ENCODE assay signal across 11 cellular contexts in the genomic region with DNA sequence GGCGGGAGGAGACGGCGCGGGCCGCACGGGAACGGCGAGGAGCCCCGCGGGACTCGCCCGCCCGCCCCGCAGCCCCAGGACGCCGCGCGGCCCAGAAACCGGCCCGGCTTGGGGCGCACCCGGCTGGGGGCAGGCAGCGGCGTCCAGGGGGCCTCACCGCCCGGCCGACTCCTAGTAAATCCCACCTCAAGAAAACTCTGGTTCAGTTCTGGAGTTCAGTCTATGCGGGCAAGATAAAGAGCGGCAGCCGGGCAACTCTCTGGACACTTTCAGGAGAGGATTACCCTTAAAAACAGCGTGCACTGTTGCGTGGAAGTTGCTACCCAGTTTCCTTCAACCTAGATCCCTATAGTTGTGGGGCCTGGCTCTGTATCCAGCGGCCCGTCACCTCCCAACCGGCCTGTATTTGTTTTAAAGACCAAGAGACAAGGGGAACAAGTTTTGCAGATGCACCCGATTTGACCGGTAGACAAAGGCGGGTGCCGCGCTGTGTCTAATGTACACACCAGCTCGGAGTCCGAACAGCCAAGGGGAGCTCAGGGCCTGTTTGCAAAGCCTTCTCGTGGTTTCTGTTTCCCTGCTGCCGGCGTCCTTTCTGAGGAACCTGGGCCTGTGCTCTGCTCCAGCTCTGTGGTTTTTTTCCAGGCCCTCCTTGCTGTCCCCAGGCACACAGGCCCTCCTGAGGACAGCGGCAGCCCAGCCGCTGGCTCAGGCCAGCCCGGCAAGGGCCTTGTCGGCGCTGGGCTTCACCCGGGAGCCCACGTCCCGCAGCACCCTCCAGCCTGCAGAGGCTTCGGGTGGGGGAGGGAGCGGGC. TPM values are rescaled to one million over a fixed set of nuclear protein-coding genes. Genes with fewer than 3 reads are reported as not detected.
DNase-seq lines count a peak whose midpoint lies in the region; TF ChIP-seq lines count a peak whose summit lies in the region.
"Had no signal": no experiment of that assay in that cellular context is flagged by ENCODE, and none has a peak within 500 bp of the region (broad histone marks: within the 10 kb centered on the region; RNA-seq: fewer than 3 reads in every experiment).

No MANE protein-coding gene starts in this region.

- peak overlapping the region; percentile 74 for H3K4me3 ChIP-seq in epithelial cell of esophagus (ENCODE audit: low read length)
- H3K4me3 ChIP-seq in skeletal muscle satellite cell (ENCODE audit: low read length): peak overlapping the region; percentile 75

- no peaks in the 10 kb centered on the region for H3K27me3 ChIP-seq in skeletal muscle satellite cell (ENCODE audit: control insufficient read depth, insufficient read depth, low read length)

- H3K4me2 ChIP-seq in skeletal muscle satellite cell (ENCODE audit: low read length): peak overlapping the region; percentile 99

- H3K36me3 ChIP-seq in skeletal muscle satellite cell (ENCODE audit: insufficient read depth, low read length): peaks cover 17% of the 10 kb centered on the region

- peak; percentile 27 for DNase-seq in SKM-1 treated with dmso at 0.1 percent for 144 hours (lab: John Stamatoyannopoulos, UW; ENCODE audit: unreplicated experiment)
- no peak for DNase-seq in SKM-1 (lab: John Stamatoyannopoulos, UW; ENCODE audit: unreplicated experiment)
- peak; percentile 4 for DNase-seq in NCI-H2196 treated with DMSO at 0.1 percent for 48 hours (lab: John Stamatoyannopoulos, UW; ENCODE audit: unreplicated experiment)
- DNase-seq in epithelial cell of esophagus (ENCODE audit: low read depth): peak; percentile 68
- no peak for DNase-seq in 8988T
- DNase-seq in DMS153 treated with DMSO at 0.1 percent for 48 hours (lab: John Stamatoyannopoulos, UW; ENCODE audit: unreplicated experiment): no peak
- DNase-seq in C1 segment of cervical spinal cord (lab: John Stamatoyannopoulos, UW): no peak
- DNase-seq: effector CD4-positive, alpha-beta T cell; IMR-90; stimulated activated CD4-positive, alpha-beta T cell treated with anti-CD3 and anti-CD28 coated beads, Interleukin-1b, Interleukin-23, amount 100 ng/mL, for 48 hours had no signal

- peak overlapping the region; percentile 85 for H3K9ac ChIP-seq in skeletal muscle satellite cell (ENCODE audit: low read depth, low read length)

- H3K9me3 ChIP-seq in skeletal muscle satellite cell (replicated peaks; ENCODE audit: low read length): no peaks in the 10 kb centered on the region

- peaks cover 10% of the 10 kb centered on the region for H3K4me1 ChIP-seq in skeletal muscle satellite cell (ENCODE audit: control insufficient read depth, insufficient read depth, low read length)

- no peak for TF ChIP-seq CTCF in epithelial cell of esophagus (IDR thresholded peaks at IDR 0.05; ENCODE audit: insufficient read depth, low read depth, low read length, missing control alignments)

RNA-seq across cellular contexts. Expression of gene TBX1, which starts 1.1 kb away (rescaled TPM):
- 1.1 TPM in 1 of 2 replicates, not detected in the other for total RNA-seq in skeletal muscle satellite cell (2012; rRNA removed)
- total RNA-seq: IMR-90 had no signal

RNA-seq across cellular contexts. Expression of gene GP1BB, which starts 38.4 kb away (rescaled TPM):
- total RNA-seq in skeletal muscle satellite cell (2012; rRNA removed): 1.3 TPM in 1 of 2 replicates, not detected in the other

RNA-seq across cellular contexts. Expression of gene SEPTIN5, which starts 47.4 kb away (rescaled TPM):
- total RNA-seq in skeletal muscle satellite cell (2012; rRNA removed): 5.1 and 5.7 TPM in 2 replicates

Comparison
In these comparisons a context has a peak if more than half of its experiments do, and no peak if none do; other contexts are left out.
1. DNase-seq: peak in SKM-1 treated with dmso at 0.1 percent for 144 hours (single experiment), NCI-H2196 treated with DMSO at 0.1 percent for 48 hours (single experiment) and epithelial cell of esophagus (single experiment); none in SKM-1 (single experiment), 8988T (single experiment), DMS153 treated with DMSO at 0.1 percent for 48 hours (single experiment) and C1 segment of cervical spinal cord (0 of 14).